In genomic region chr10:119871881-119872609, GRCh38 we compare ENCODE assay signal across 9 cellular contexts. TPM values are rescaled to one million over a fixed set of nuclear protein-coding genes. Genes with fewer than 3 reads are reported as not detected.
DNase-seq lines count a peak whose midpoint lies in the region; ATAC-seq, FAIRE-seq and TF ChIP-seq lines count a peak whose summit lies in the region.
"Had no signal": no experiment of that assay in that cellular context is flagged by ENCODE, and none has a peak within 500 bp of the region (broad histone marks: within the 10 kb centered on the region; RNA-seq: fewer than 3 reads in every experiment).

No MANE protein-coding gene starts in this region.

- no peaks in the 10 kb centered on the region for H3K9me2 ChIP-seq in Karpas-422 (replicated peaks; ENCODE audit: insufficient read depth, low read length)

- DNase-seq in GDM1 (lab: John Stamatoyannopoulos, UW) (peak; percentile 43), Karpas-422 (peak; percentile 80), T-helper 9 cell (peak; percentile 49), kidney (peak; percentile 88), middle frontal gyrus (ENCODE audit: extremely low spot score, low spot score) (no peak)
- DNase-seq in stimulated activated CD4-positive, alpha-beta T cell treated with anti-CD3 and anti-CD28 coated beads, Interleukin-1b, Interleukin-23, amount 100 ng/mL, for 4 hours (ENCODE audit: low read depth in 2 of 2), result peak; percentile 30 to 37

- H3K4me3 Mint-ChIP-seq in brain, result peak overlapping the region; percentile 89 to 97 (median 96)

- H3K9me3 Mint-ChIP-seq in brain, result no peaks in the 10 kb centered on the region

- H3K36me3 ChIP-seq in Karpas-422 (ENCODE audit: insufficient read depth, low read length) (peaks cover 3% of the 10 kb centered on the region; the same call in 1 of the 2 replicates), kidney (ENCODE audit: control insufficient read depth in 1 of 2, insufficient read depth in 2 of 2, low read length in 2 of 2) (no peaks in the 10 kb centered on the region)

- TF ChIP-seq CTCF in brain (conservative IDR thresholded peaks at IDR 0.05) (no peak), kidney (IDR thresholded peaks at IDR 0.05; ENCODE audit: borderline replicate concordance, extremely low read depth, insufficient read depth) (no peak)

- no peaks in the 10 kb centered on the region for H3K27me3 ChIP-seq in Karpas-422 (ENCODE audit: low read length)

- peak overlapping the region; percentile 93 to 97 (median 95) for H3K27ac Mint-ChIP-seq in brain

- peak overlapping the region; percentile 86 for H3K27ac ChIP-seq in Karpas-422 (ENCODE audit: low read length)
- peak overlapping the region; percentile 76 to 86 for H3K27ac ChIP-seq in kidney (ENCODE audit: low read depth in 2 of 2, low read length in 2 of 2)

- H3K4me1 ChIP-seq in Karpas-422 (ENCODE audit: low read length) (peaks cover 35% of the 10 kb centered on the region), kidney (ENCODE audit: control insufficient read depth in 1 of 2, insufficient read depth in 1 of 2, low read depth in 1 of 2, low read length in 2 of 2) (peaks cover 4 to 10% of the 10 kb centered on the region in 2 donors)

- peak; percentile 34 for ATAC-seq in GM21786 (IDR thresholded peaks at IDR 0.05; ENCODE audit: unreplicated experiment)

- H4K20me1 ChIP-seq in Karpas-422 (ENCODE audit: insufficient read depth, low read depth, low read length), result peaks cover 6% of the 10 kb centered on the region; the same call in 1 of the 2 replicates

- H3K36me3 Mint-ChIP-seq in brain, result peaks cover 18% of the 10 kb centered on the region

- H3K27me3 Mint-ChIP-seq in brain, result peaks cover 6% of the 10 kb centered on the region

- peak overlapping the region; percentile 32; the same call in 1 of the 2 replicates for H2AFZ ChIP-seq in Karpas-422 (ENCODE audit: low read length)

- peak overlapping the region; percentile 90 for H3K9ac ChIP-seq in Karpas-422 (ENCODE audit: low read length)
- H3K9ac ChIP-seq in kidney (ENCODE audit: low read length in 2 of 2), result peak overlapping the region; percentile 52 to 72

- peaks cover 49% of the 10 kb centered on the region for H3K4me1 Mint-ChIP-seq in brain

- peaks cover 52% of the 10 kb centered on the region for H3K79me2 ChIP-seq in Karpas-422 (ENCODE audit: low read length)

- H3K4me2 ChIP-seq in Karpas-422 (ENCODE audit: low read depth, low read length, poor library complexity, severe bottlenecking), result peak overlapping the region; percentile 87

- intact Hi-C loops in kidney (cut with DNase I), result no loop called here

- H3K9me3 ChIP-seq in Karpas-422 (ENCODE audit: low read length) (no peaks in the 10 kb centered on the region), kidney (ENCODE audit: control insufficient read depth in 1 of 2, low read length in 2 of 2) (no peaks in the 10 kb centered on the region)

- no peak for FAIRE-seq in kidney (lab: Jason Lieb, UNC)
- FAIRE-seq: islet of Langerhans had no signal

- H3K4me3 ChIP-seq in Karpas-422 (ENCODE audit: low read length) (peak overlapping the region; percentile 81), kidney (ENCODE audit: low read length in 2 of 2) (peak overlapping the region; percentile 71 to 77)

RNA-seq across cellular contexts. Expression of gene MCMBP, which starts 0.6 kb away (rescaled TPM):
- 25.8 and 38.2 TPM in 2 replicates for total RNA-seq in Karpas-422 (2014; rRNA removed; shearing (Covaris generic); ENCODE audit: low replicate concordance)
- 45.5 TPM for polyA plus RNA-seq in brain (ENCODE audit: insufficient read depth, low read depth, low replicate concordance)
- total RNA-seq in kidney, result 45.3 TPM
- 21.3 TPM for polyA plus RNA-seq in kidney (ENCODE audit: insufficient read depth, low read depth, low replicate concordance)

RNA-seq across cellular contexts. Expression of gene SEC23IP, which starts 20.5 kb away (rescaled TPM):
- total RNA-seq in Karpas-422 (2014; rRNA removed; shearing (Covaris generic); ENCODE audit: low replicate concordance), result 32.0 and 33.2 TPM in 2 replicates
- 13.0 TPM for polyA plus RNA-seq in brain (ENCODE audit: insufficient read depth, low read depth, low replicate concordance)
- 65.2 TPM for total RNA-seq in kidney
- polyA plus RNA-seq in kidney (ENCODE audit: insufficient read depth, low read depth, low replicate concordance), result 13.3 TPM
